Comparison of ENCODE assay signal across 34 cellular contexts in genomic region chr3:123787133-123787532, GRCh38.
"Had no signal": no experiment of that assay in that cellular context is flagged by ENCODE, and none has a peak within 500 bp of the region (broad histone marks: within the 10 kb centered on the region; RNA-seq: fewer than 3 reads in every experiment).

No MANE protein-coding gene starts in this region.

- DNase-seq: activated CD4-positive, alpha-beta T cell treated with anti-CD3 and anti-CD28 coated beads for 36 hours; activated CD4-positive, alpha-beta T cell treated with anti-CD3 and anti-CD28 coated beads, Interleukin-2, amount 10 ng/mL, durations not matched to agents 7 days and 5 days; activated CD4-positive, alpha-beta T cell treated with anti-CD3 and anti-CD28 coated beads, Interleukin-2, amount 50 U/mL, for 48 hours; activated CD8-positive, alpha-beta T cell treated with anti-CD3 and anti-CD28 coated beads, Interleukin-2, amount 10 ng/mL, durations not matched to agents 7 days and 5 days; activated naive CD4-positive, alpha-beta T cell treated with anti-CD3 and anti-CD28 coated beads, Interleukin-2, amount 10 ng/mL, durations not matched to agents 7 days and 5 days; activated naive CD8-positive, alpha-beta T cell treated with anti-CD3 and anti-CD28 coated beads, Interleukin-2, amount 50 U/mL, for 24 hours; activated T-cell treated with anti-CD3 and anti-CD28 coated beads for 4 hours; activated T-cell treated with anti-CD3 and anti-CD28 coated beads, Interleukin-2, amount 50 U/mL, for 4 hours; anterior cingulate cortex; central memory CD4-positive, alpha-beta T cell; KG1; MM.1S; MV-4-11; NCI-H1092; NCI-H1436 treated with DMSO at 0.1 percent for 48 hours; NCI-H1694 treated with DMSO at 0.1 percent for 48 hours; NCI-H2029; NCI-H510A; NCI-H526; NCI-H748 treated with DMSO at 0.1 percent for 48 hours; NK-92 treated with Interleukin-12 subunit alpha and Interleukin-12 subunit beta, amount 100 ng/mL, for 24 hours; PC-3; RPMI8226; SHP77 treated with DMSO at 0.1 percent for 48 hours; SK-N-SH had no signal

- H3K36me3 ChIP-seq: Peyer's patch, SJSA1 had no signal

- H3K4me1 Mint-ChIP-seq: activated CD4-positive, alpha-beta T cell treated with anti-CD3 and anti-CD28 coated beads for 36 hours; activated CD4-positive, alpha-beta T cell treated with anti-CD3 and anti-CD28 coated beads, Interleukin-2, amount 10 ng/mL, durations not matched to agents 7 days and 5 days; activated naive CD4-positive, alpha-beta T cell treated with anti-CD3 and anti-CD28 coated beads, Interleukin-2, amount 10 ng/mL, durations not matched to agents 7 days and 5 days; activated naive CD8-positive, alpha-beta T cell treated with anti-CD3 and anti-CD28 coated beads, Interleukin-2, amount 50 U/mL, for 24 hours had no signal

- H3K27ac Mint-ChIP-seq: activated CD4-positive, alpha-beta T cell treated with anti-CD3 and anti-CD28 coated beads for 36 hours; activated CD4-positive, alpha-beta T cell treated with anti-CD3 and anti-CD28 coated beads, Interleukin-2, amount 10 ng/mL, durations not matched to agents 7 days and 5 days; activated CD8-positive, alpha-beta T cell treated with anti-CD3 and anti-CD28 coated beads, Interleukin-2, amount 10 ng/mL, durations not matched to agents 7 days and 5 days; activated naive CD4-positive, alpha-beta T cell treated with anti-CD3 and anti-CD28 coated beads, Interleukin-2, amount 10 ng/mL, durations not matched to agents 7 days and 5 days; activated naive CD8-positive, alpha-beta T cell; activated naive CD8-positive, alpha-beta T cell treated with anti-CD3 and anti-CD28 coated beads, Interleukin-2, amount 50 U/mL, for 24 hours; activated T-helper 1 cell treated with anti-CD3 and anti-CD28 coated beads, Interleukin-12 subunit alpha, Interleukin-12 subunit beta, Interleukin-2, Interleukin-4 antibody, amounts not matched to agents 30 ng/mL and 10 ng/mL and 1 ng/mL, durations not matched to agents 14 hours and 24 hours and 36 hours; T-helper 1 cell treated with Interleukin-12 subunit alpha and Interleukin-12 subunit beta and Interleukin-4 antibody, amounts not matched to agents 30 μg/mL and 1 μg/mL, for 36 hours; T-helper 2 cell treated with Interferon-gamma antibody and Interleukin-4, amounts not matched to agents 5 μg/mL and 100 μg/mL, for 36 hours; WTC11 had no signal

- H3K9me3 ChIP-seq: Peyer's patch, SJSA1, SK-N-SH had no signal

- H3K36me3 Mint-ChIP-seq: activated naive CD4-positive, alpha-beta T cell treated with anti-CD3 and anti-CD28 coated beads, Interleukin-2, amount 10 ng/mL, durations not matched to agents 7 days and 5 days; activated naive CD8-positive, alpha-beta T cell; brain; WTC11 had no signal

- H3K9ac ChIP-seq: SK-N-SH had no signal

- ATAC-seq: activated CD4-positive, alpha-beta T cell treated with anti-CD3 and anti-CD28 coated beads for 36 hours; activated CD4-positive, CD25-positive, alpha-beta regulatory T cell treated with anti-CD3 and anti-CD28 coated beads, Interleukin-2, amount 50 U/mL, for 24 hours; activated CD8-positive, alpha-beta T cell treated with anti-CD3 and anti-CD28 coated beads, Interleukin-2, amount 10 ng/mL, durations not matched to agents 7 days and 5 days; activated naive CD8-positive, alpha-beta T cell treated with anti-CD3 and anti-CD28 coated beads, Interleukin-2, amount 50 U/mL, for 24 hours; activated T-cell treated with anti-CD3 and anti-CD28 coated beads, Interleukin-2, amount 50 U/mL, for 4 hours; PC-3; WTC11 had no signal

- H3K4me2 ChIP-seq: SK-N-SH had no signal

- H3K27me3 ChIP-seq: Peyer's patch, SJSA1 had no signal

- H3K4me3 ChIP-seq: Peyer's patch, SJSA1 had no signal

- H3K27me3 Mint-ChIP-seq: activated naive CD8-positive, alpha-beta T cell; brain had no signal

- H3K4me3 Mint-ChIP-seq: activated CD4-positive, alpha-beta T cell treated with anti-CD3 and anti-CD28 coated beads for 36 hours; activated CD4-positive, alpha-beta T cell treated with anti-CD3 and anti-CD28 coated beads, Interleukin-2, amount 10 ng/mL, durations not matched to agents 7 days and 5 days; activated CD8-positive, alpha-beta T cell treated with anti-CD3 and anti-CD28 coated beads, Interleukin-2, amount 10 ng/mL, durations not matched to agents 7 days and 5 days; activated naive CD4-positive, alpha-beta T cell treated with anti-CD3 and anti-CD28 coated beads, Interleukin-2, amount 10 ng/mL, durations not matched to agents 7 days and 5 days; activated naive CD8-positive, alpha-beta T cell; activated naive CD8-positive, alpha-beta T cell treated with anti-CD3 and anti-CD28 coated beads, Interleukin-2, amount 50 U/mL, for 24 hours; activated T-cell treated with anti-CD3 and anti-CD28 coated beads, Interleukin-2, amount 50 U/mL, for 4 hours; activated T-helper 1 cell treated with anti-CD3 and anti-CD28 coated beads, Interleukin-12 subunit alpha, Interleukin-12 subunit beta, Interleukin-2, Interleukin-4 antibody, amounts not matched to agents 30 ng/mL and 10 ng/mL and 1 ng/mL, durations not matched to agents 14 hours and 24 hours and 36 hours; brain; T-helper 1 cell treated with Interleukin-12 subunit alpha and Interleukin-12 subunit beta and Interleukin-4 antibody, amounts not matched to agents 30 μg/mL and 1 μg/mL, for 36 hours; T-helper 2 cell treated with Interferon-gamma antibody and Interleukin-4, amounts not matched to agents 5 μg/mL and 100 μg/mL, for 36 hours; WTC11 had no signal

- H3K27ac ChIP-seq: Peyer's patch, SJSA1 had no signal

- H3K9me3 Mint-ChIP-seq: activated CD4-positive, alpha-beta T cell treated with anti-CD3 and anti-CD28 coated beads, Interleukin-2, amount 10 ng/mL, durations not matched to agents 7 days and 5 days; activated naive CD4-positive, alpha-beta T cell treated with anti-CD3 and anti-CD28 coated beads, Interleukin-2, amount 10 ng/mL, durations not matched to agents 7 days and 5 days; activated naive CD8-positive, alpha-beta T cell treated with anti-CD3 and anti-CD28 coated beads, Interleukin-2, amount 50 U/mL, for 24 hours; activated T-cell treated with anti-CD3 and anti-CD28 coated beads, Interleukin-2, amount 50 U/mL, for 4 hours; activated T-helper 1 cell treated with anti-CD3 and anti-CD28 coated beads, Interleukin-12 subunit alpha, Interleukin-12 subunit beta, Interleukin-2, Interleukin-4 antibody, amounts not matched to agents 30 ng/mL and 10 ng/mL and 1 ng/mL, durations not matched to agents 14 hours and 24 hours and 36 hours; brain; T-helper 1 cell treated with Interleukin-12 subunit alpha and Interleukin-12 subunit beta and Interleukin-4 antibody, amounts not matched to agents 30 μg/mL and 1 μg/mL, for 36 hours; T-helper 2 cell treated with Interferon-gamma antibody and Interleukin-4, amounts not matched to agents 5 μg/mL and 100 μg/mL, for 36 hours; WTC11 had no signal
